ENCODE assay signal across 19 cellular contexts in the genomic region with DNA sequence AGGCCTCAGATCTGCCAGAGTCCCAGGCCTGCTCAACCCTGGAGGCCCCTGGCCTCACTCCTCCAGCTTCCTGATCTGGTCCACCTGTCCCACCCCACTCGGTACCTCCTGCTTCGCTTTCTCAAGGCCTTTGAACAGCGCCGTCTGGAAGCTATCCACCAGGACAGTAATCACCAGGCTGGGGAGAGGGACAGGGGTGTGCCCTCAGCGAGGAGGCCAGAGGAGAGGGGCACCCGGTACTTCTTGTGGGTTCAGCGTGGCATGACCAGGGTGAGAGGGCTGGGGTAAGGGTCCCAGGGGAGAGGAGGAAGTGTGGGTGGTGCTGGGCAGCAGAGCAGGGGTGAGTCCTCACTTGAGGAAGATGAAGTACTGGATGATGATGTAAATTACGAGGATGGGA. TPM values are rescaled to one million over a fixed set of nuclear protein-coding genes. Genes with fewer than 3 reads are reported as not detected.
DNase-seq lines count a peak whose midpoint lies in the region; ATAC-seq and TF ChIP-seq lines count a peak whose summit lies in the region.
"Had no signal": no experiment of that assay in that cellular context is flagged by ENCODE, and none has a peak within 500 bp of the region (broad histone marks: within the 10 kb centered on the region; RNA-seq: fewer than 3 reads in every experiment).

No MANE protein-coding gene starts in this region.

- peak overlapping the region; percentile 38 for H3K18ac ChIP-seq in neuronal stem cell (ENCODE audit: low read length)

- 80% methylated on average over 5 of the region's 8 CpGs for WGBS in mammary epithelial cell (ENCODE audit: low coverage, missing lambda C conversion rate)
- WGBS in neuronal stem cell (ENCODE audit: extremely low coverage in 2 of 2, insufficient read length in 2 of 2, insufficient replicate concordance in 1 of 2), 2 donors, result no CpG with 5 or more reads among the region's 8 CpGs

- H3K4me1 ChIP-seq in mammary epithelial cell (ENCODE audit: insufficient read depth, low read length), result peaks cover 26% of the 10 kb centered on the region
- peaks cover 42% of the 10 kb centered on the region for H3K4me1 ChIP-seq in SJSA1 (replicated peaks)
- peaks cover 0 to 2% of the 10 kb centered on the region in 2 donors for H3K4me1 ChIP-seq in neuronal stem cell (ENCODE audit: control insufficient read depth in 2 of 2, insufficient read depth in 1 of 2, low read depth in 1 of 2, low read length in 2 of 2)
- H3K4me1 ChIP-seq in gastrocnemius medialis, result peaks cover 9% of the 10 kb centered on the region in 2 donors

- H3K4me2 ChIP-seq in mammary epithelial cell (ENCODE audit: insufficient read depth, low read depth, low read length), result no peak overlapping the region
- no peak overlapping the region for H3K4me2 ChIP-seq in neuronal stem cell (ENCODE audit: insufficient read depth, low read length, poor library complexity, severe bottlenecking)

- H3K79me2 ChIP-seq in mammary epithelial cell (ENCODE audit: insufficient read depth, low read length), result no peaks in the 10 kb centered on the region

- no peaks in the 10 kb centered on the region for H3K27me3 Mint-ChIP-seq in MCF 10A (ENCODE audit: insufficient read depth, unreplicated experiment)
- H3K27me3 Mint-ChIP-seq: IgD-negative memory B cell had no signal

- BruUV-seq in MCF 10A (replicated peaks; lab: Mats Ljungman, UMichigan) (no TSS peak), mammary epithelial cell (replicated peaks; lab: Mats Ljungman, UMichigan) (no TSS peak)

- H2BK120ac ChIP-seq in neuronal stem cell (ENCODE audit: low read depth, low read length), result no peak overlapping the region

- H2BK12ac ChIP-seq in neuronal stem cell (ENCODE audit: low read length), result no peak overlapping the region

- no peak overlapping the region for H3K4ac ChIP-seq in neuronal stem cell (ENCODE audit: low read length)

- peak overlapping the region; percentile 89 for H3K23ac ChIP-seq in neuronal stem cell (ENCODE audit: low read depth, low read length, poor library complexity)

- POLR2A ChIA-PET in MCF 10A (lab: Yijun Ruan, JAX), result no interaction called here

- H3K27ac ChIP-seq in mammary epithelial cell (ENCODE audit: insufficient read depth, low read depth, low read length) (no peak overlapping the region), SJSA1 (peak overlapping the region; percentile 71; the same call in 1 of the 2 replicates), neuronal stem cell (replicated peaks; ENCODE audit: low read length) (no peak overlapping the region), gastrocnemius medialis (no peak overlapping the region)
- H3K27ac ChIP-seq: Peyer's patch had no signal

- H3K4me1 Mint-ChIP-seq in MCF 10A (ENCODE audit: insufficient read depth, unreplicated experiment), result peaks cover 10% of the 10 kb centered on the region

- DNase-seq in MCF 10A (ENCODE audit: unreplicated experiment) (no peak), mammary epithelial cell (no peak), SJSA1 (ENCODE audit: low read depth in 1 of 2, low spot score in 2 of 2) (no peak), neuronal stem cell (ENCODE audit: low spot score) (no peak), NCI-H69 (lab: John Stamatoyannopoulos, UW) (no peak), gastrocnemius medialis (no peak)
- DNase-seq: CD4-positive, CD25-positive, alpha-beta regulatory T cell; DMS79; H9; NCI-H1092; NCI-H1694 treated with DMSO at 0.1 percent for 48 hours; NCI-H748 treated with DMSO at 0.1 percent for 48 hours; Peyer's patch; SHP77 treated with DMSO at 0.1 percent for 48 hours had no signal

- in situ Hi-C loops in mammary epithelial cell (cut with MboI; ENCODE audit: low sequenced_read_pairs in 2 of 2) (loop anchor here in 1 of 2 donors (25.0 kb wide), 1 partner anchor 308 kb away; a partner anchor contains a TSS), gastrocnemius medialis (cut with MboI; ENCODE audit: low sequenced_read_pairs in 4 of 4) (no loop called here)

- peak overlapping the region; percentile 75 for H2AK5ac ChIP-seq in neuronal stem cell (ENCODE audit: low read depth, low read length)

- peaks cover 5% of the 10 kb centered on the region for H3K36me3 Mint-ChIP-seq in MCF 10A (ENCODE audit: insufficient read depth, unreplicated experiment)
- H3K36me3 Mint-ChIP-seq: CD4-positive, CD25-positive, alpha-beta regulatory T cell; IgD-negative memory B cell had no signal

- TF ChIP-seq CTCF in MCF 10A (IDR thresholded peaks at IDR 0.05; ENCODE audit: unreplicated experiment), result no peak
- TF ChIP-seq CTCF in mammary epithelial cell (conservative IDR thresholded peaks at IDR 0.05 in 1 of 2, IDR thresholded peaks at IDR 0.05 in 1 of 2; ENCODE audit: extremely low read depth in 1 of 2, insufficient read depth in 1 of 2, low read depth in 1 of 2, low read length in 2 of 2), result no peak
- no peak for TF ChIP-seq CTCF in gastrocnemius medialis (IDR thresholded peaks at IDR 0.05 in 4 of 5, conservative IDR thresholded peaks at IDR 0.05 in 1 of 5)

- peak overlapping the region; percentile 47 for H3K4me3 Mint-ChIP-seq in MCF 10A (ENCODE audit: unreplicated experiment)
- H3K4me3 Mint-ChIP-seq: CD4-positive, CD25-positive, alpha-beta regulatory T cell; H9 had no signal

- H3K36me3 ChIP-seq in mammary epithelial cell (ENCODE audit: insufficient read depth, low read length) (no peaks in the 10 kb centered on the region), SJSA1 (peaks cover 4% of the 10 kb centered on the region; the same call in 1 of the 2 replicates), neuronal stem cell (replicated peaks in 1 of 2; ENCODE audit: control insufficient read depth in 2 of 2, insufficient read depth in 2 of 2, low read length in 2 of 2) (no peaks in the 10 kb centered on the region), gastrocnemius medialis (no peaks in the 10 kb centered on the region)
- H3K36me3 ChIP-seq: Peyer's patch had no signal

- no peak for ATAC-seq in HG02610 (IDR thresholded peaks at IDR 0.05; ENCODE audit: unreplicated experiment)
- no peak for ATAC-seq in HG02623 (IDR thresholded peaks at IDR 0.05; ENCODE audit: unreplicated experiment)
- no peak for ATAC-seq in gastrocnemius medialis

- H3K14ac ChIP-seq in neuronal stem cell (ENCODE audit: low read length), result peak overlapping the region; percentile 8

- H2BK5ac ChIP-seq in neuronal stem cell (ENCODE audit: low read length), result no peak overlapping the region

- H3K9me3 ChIP-seq in mammary epithelial cell (replicated peaks; ENCODE audit: insufficient read depth, low read length) (no peaks in the 10 kb centered on the region), SJSA1 (replicated peaks) (no peaks in the 10 kb centered on the region), neuronal stem cell (replicated peaks in 1 of 2; ENCODE audit: control insufficient read depth in 2 of 2, insufficient read depth in 1 of 2, low read depth in 1 of 2, low read length in 2 of 2) (no peaks in the 10 kb centered on the region), gastrocnemius medialis (no peaks in the 10 kb centered on the region)
- H3K9me3 ChIP-seq: Peyer's patch had no signal

- no peak overlapping the region for H3K9ac ChIP-seq in mammary epithelial cell (ENCODE audit: insufficient read depth, low read length)
- H3K9ac ChIP-seq in neuronal stem cell (ENCODE audit: low read depth, low read length, poor library complexity), result no peak overlapping the region

- H3K79me1 ChIP-seq in neuronal stem cell (ENCODE audit: low read depth, low read length), result no peaks in the 10 kb centered on the region

- CTCF ChIA-PET in MCF 10A (lab: Yijun Ruan, JAX), result interaction anchor here (0.7 to 1.3 kb wide), 4 partner anchors 9 to 241 kb away, joined by 3 read pairs; no protein-coding TSS in a partner anchor
- CTCF ChIA-PET in mammary epithelial cell (lab: Charles Lee; ENCODE audit: low non-redundant PET), result no interaction called here

- H2BK15ac ChIP-seq in neuronal stem cell (ENCODE audit: low read length), result peak overlapping the region; percentile 58

- no peak overlapping the region for H4K91ac ChIP-seq in neuronal stem cell (ENCODE audit: low read depth, low read length, poor library complexity)

- H3K4me3 ChIP-seq in mammary epithelial cell (replicated peaks in 1 of 3; ENCODE audit: insufficient read depth in 1 of 3, low read depth in 2 of 3, low read length in 3 of 3) (no peak overlapping the region), SJSA1 (no peak overlapping the region), neuronal stem cell (ENCODE audit: low read length in 2 of 2) (no peak overlapping the region), gastrocnemius medialis (no peak overlapping the region)
- H3K4me3 ChIP-seq: Peyer's patch had no signal

- TF ChIP-seq POLR2A in gastrocnemius medialis (IDR thresholded peaks at IDR 0.05), result no peak

- peak overlapping the region; percentile 81 for H3K27ac Mint-ChIP-seq in MCF 10A (ENCODE audit: low read depth, unreplicated experiment)
- H3K27ac Mint-ChIP-seq: CD4-positive, CD25-positive, alpha-beta regulatory T cell; H9; IgD-negative memory B cell had no signal

- H3K27me3 ChIP-seq in mammary epithelial cell (ENCODE audit: insufficient read depth, low read length) (no peaks in the 10 kb centered on the region), SJSA1 (replicated peaks) (no peaks in the 10 kb centered on the region), neuronal stem cell (ENCODE audit: control insufficient read depth in 3 of 3, insufficient read depth in 3 of 3, low read depth in 1 of 3, low read length in 3 of 3) (peaks cover 0 to 47% (median 11%) of the 10 kb centered on the region in 3 experiments), gastrocnemius medialis (no peaks in the 10 kb centered on the region)
- H3K27me3 ChIP-seq: Peyer's patch had no signal

- H2AFZ ChIP-seq in mammary epithelial cell (ENCODE audit: low read depth, low read length) (no peak overlapping the region), neuronal stem cell (ENCODE audit: low read length) (no peak overlapping the region)

- no peak overlapping the region for H4K8ac ChIP-seq in neuronal stem cell (ENCODE audit: low read depth, low read length)

- no peaks in the 10 kb centered on the region for H4K20me1 ChIP-seq in mammary epithelial cell (ENCODE audit: insufficient read depth, low read length)

- dilution Hi-C loops in mammary epithelial cell (cut with HindIII; ENCODE audit: low sequenced_read_pairs), result no loop called here

- intact Hi-C loops in MCF 10A (cut with micrococcal nuclease) (no loop called here), mammary epithelial cell (cut with micrococcal nuclease) (no loop called here), gastrocnemius medialis (cut with DNase I; ENCODE audit: low total_unique reads) (no loop called here)

- no peaks in the 10 kb centered on the region for H3K9me3 Mint-ChIP-seq in MCF 10A (ENCODE audit: unreplicated experiment)
- H3K9me3 Mint-ChIP-seq: CD4-positive, CD25-positive, alpha-beta regulatory T cell; H9; IgD-negative memory B cell had no signal

RNA-seq across cellular contexts. Expression of a gene that starts 6.1 kb away (rescaled TPM):
- total RNA-seq in MCF 10A (2022), result 0.61 and 0.79 TPM in 2 replicates
- total RNA-seq in mammary epithelial cell, result under 1 TPM in 1 of 2 donors, not detected in 1; 0.61 TPM
- polyA plus RNA-seq in mammary epithelial cell, result 0.52 TPM
- not detected for polyA minus RNA-seq in mammary epithelial cell
- total RNA-seq in SJSA1 (2014; rRNA removed; shearing (Covaris generic)), result 0.50 and 1.4 TPM in 2 replicates
- polyA plus RNA-seq in neuronal stem cell (2013, experiment 1 of 2), result 0.07 TPM
- polyA plus RNA-seq in neuronal stem cell (2013, experiment 2 of 2), result not detected
- total RNA-seq in gastrocnemius medialis, result not detected
- total RNA-seq: CD4-positive, CD25-positive, alpha-beta regulatory T cell; G401; H9; Peyer's patch had no signal
- polyA plus RNA-seq: CD4-positive, CD25-positive, alpha-beta regulatory T cell; IgD-negative memory B cell had no signal

RNA-seq across cellular contexts. Expression of a gene that starts 8.4 kb away (rescaled TPM):
- total RNA-seq in MCF 10A (2022) (not detected in 2 replicates), mammary epithelial cell (10 to 100 TPM in 1 of 2 donors, 1 to 10 TPM in 1; 1.3 to 21.5 TPM), gastrocnemius medialis (1 to 10 TPM in 2 of 4 donors, under 1 TPM in 1, not detected in 1; 0.71 to 6.0 (median 3.1) TPM)
- polyA plus RNA-seq in mammary epithelial cell, result 8.3 TPM
- polyA minus RNA-seq in mammary epithelial cell, result not detected
- not detected in 2 replicates for total RNA-seq in SJSA1 (2014; rRNA removed; shearing (Covaris generic))
- not detected for polyA plus RNA-seq in neuronal stem cell (2013, experiment 1 of 2)
- not detected for polyA plus RNA-seq in neuronal stem cell (2013, experiment 2 of 2)
- total RNA-seq: CD4-positive, CD25-positive, alpha-beta regulatory T cell; G401; H9; Peyer's patch had no signal
- polyA plus RNA-seq: CD4-positive, CD25-positive, alpha-beta regulatory T cell; IgD-negative memory B cell had no signal

RNA-seq across cellular contexts. Expression of a gene that starts 17.9 kb away (rescaled TPM):
- total RNA-seq in MCF 10A (2022) (154 and 198 TPM in 2 replicates), mammary epithelial cell (100 to 1,000 TPM in 1 of 2 donors, 10 to 100 TPM in 1; 22.8 to 174 TPM), gastrocnemius medialis (100 to 1,000 TPM in 1 of 4 donors, 10 to 100 TPM in 3; 57.4 to 126 (median 72.1) TPM)
- 155 TPM for polyA plus RNA-seq in mammary epithelial cell
- 111 TPM for polyA minus RNA-seq in mammary epithelial cell
- 116 and 140 TPM in 2 replicates for total RNA-seq in SJSA1 (2014; rRNA removed; shearing (Covaris generic))
- polyA plus RNA-seq in neuronal stem cell (2013, experiment 1 of 2), result 485 TPM
- 490 TPM for polyA plus RNA-seq in neuronal stem cell (2013, experiment 2 of 2)

RNA-seq across cellular contexts. Expression of a gene that starts 18.3 kb away (rescaled TPM):
- total RNA-seq in MCF 10A (2022), result 21.7 and 33.5 TPM in 2 replicates
- total RNA-seq in mammary epithelial cell, result 10 to 100 TPM; 26.8 to 36.9 TPM
- polyA plus RNA-seq in mammary epithelial cell, result 40.5 TPM
- 74.5 TPM for polyA minus RNA-seq in mammary epithelial cell
- total RNA-seq in SJSA1 (2014; rRNA removed; shearing (Covaris generic)), result 84.3 and 93.2 TPM in 2 replicates
- polyA plus RNA-seq in neuronal stem cell (2013, experiment 1 of 2), result 18.8 TPM
- polyA plus RNA-seq in neuronal stem cell (2013, experiment 2 of 2), result 20.0 TPM
- 10 to 100 TPM; 29.3 to 39.8 (median 35.4) TPM for total RNA-seq in gastrocnemius medialis

RNA-seq across cellular contexts. Expression of a gene that starts 28.7 kb away (rescaled TPM):
- total RNA-seq in MCF 10A (2022), result not detected in 2 replicates
- total RNA-seq in mammary epithelial cell, result under 1 TPM in 1 of 2 donors, not detected in 1; under 0.01 TPM
- not detected for polyA plus RNA-seq in mammary epithelial cell
- polyA minus RNA-seq in mammary epithelial cell, result not detected
- total RNA-seq in SJSA1 (2014; rRNA removed; shearing (Covaris generic)), result not detected in 2 replicates
- 24.0 TPM for polyA plus RNA-seq in neuronal stem cell (2013, experiment 1 of 2)
- 23.0 TPM for polyA plus RNA-seq in neuronal stem cell (2013, experiment 2 of 2)
- total RNA-seq in gastrocnemius medialis, result under 1 TPM in 1 of 4 donors, not detected in 3; 0.12 TPM
- total RNA-seq: CD4-positive, CD25-positive, alpha-beta regulatory T cell; G401; HT-29; Peyer's patch had no signal
- polyA plus RNA-seq: CD4-positive, CD25-positive, alpha-beta regulatory T cell; IgD-negative memory B cell had no signal
